8 cellular contexts compared by ENCODE assay signal in the genomic region with DNA sequence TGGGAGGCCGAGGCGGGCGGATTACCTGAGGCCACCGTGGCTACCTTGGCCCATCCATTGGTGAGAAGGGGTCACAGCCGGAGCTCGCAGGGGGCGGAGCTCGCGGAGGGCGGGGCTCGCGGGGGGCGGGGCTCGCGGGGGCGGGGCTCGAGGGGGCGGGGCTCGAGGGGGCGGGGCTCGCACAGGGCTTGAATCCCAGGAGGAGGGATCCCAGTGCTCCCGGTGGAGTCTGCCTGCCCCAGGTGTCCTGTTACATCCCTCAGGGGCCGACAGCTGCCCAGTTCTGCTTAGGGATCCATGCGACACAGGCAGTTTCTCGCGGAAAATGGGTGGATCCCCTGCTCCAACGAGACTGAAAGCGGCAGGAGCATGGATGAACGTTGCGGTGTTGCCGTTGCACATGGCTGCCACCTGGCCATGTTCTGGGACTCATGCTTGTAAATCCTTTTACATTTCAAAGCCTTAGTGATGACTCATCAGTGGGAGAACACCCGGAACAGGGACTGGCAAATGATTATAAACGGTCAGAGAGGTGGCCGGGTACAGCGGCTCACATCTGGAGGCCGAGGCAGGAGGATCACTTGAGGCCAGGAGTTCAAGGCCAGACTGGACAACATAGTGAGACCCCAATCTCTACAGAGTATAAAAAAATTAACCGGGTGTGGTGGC. TPM values are rescaled to one million over a fixed set of nuclear protein-coding genes. Genes with fewer than 3 reads are reported as not detected.
DNase-seq lines count a peak whose midpoint lies in the region; FAIRE-seq and TF ChIP-seq lines count a peak whose summit lies in the region.

No MANE protein-coding gene starts in this region.

- H2AFZ ChIP-seq in OCI-LY7 (ENCODE audit: low read length) (no peak overlapping the region), fibroblast of lung (ENCODE audit: low read length) (peak overlapping the region; percentile 46)

- BruUV-seq in OCI-LY7 (replicated peaks; lab: Mats Ljungman, UMichigan): no TSS peak

- H3K27me3 ChIP-seq in fibroblast of lung (ENCODE audit: control insufficient read depth, insufficient read depth, low read length) (peaks cover 3% of the 10 kb centered on the region), small intestine (ENCODE audit: control insufficient read depth in 2 of 2, insufficient read depth in 2 of 2, low read length in 2 of 2) (no peaks in the 10 kb centered on the region)
- H3K27me3 ChIP-seq in effector memory CD4-positive, alpha-beta T cell (replicated peaks; ENCODE audit: control insufficient read depth, insufficient read depth, low read length, poor library complexity, severe bottlenecking): no peaks in the 10 kb centered on the region

- no peaks in the 10 kb centered on the region for H3K9me2 ChIP-seq in OCI-LY7 (ENCODE audit: insufficient read depth, low read length)

- no peaks in the 10 kb centered on the region for H3K79me2 ChIP-seq in OCI-LY7 (ENCODE audit: insufficient read depth, low read depth, low read length)
- H3K79me2 ChIP-seq in fibroblast of lung (ENCODE audit: control insufficient read depth, insufficient read depth, low read length): no peaks in the 10 kb centered on the region

- H4K20me1 ChIP-seq in OCI-LY7 (ENCODE audit: insufficient read depth, low read length): no peaks in the 10 kb centered on the region
- no peaks in the 10 kb centered on the region for H4K20me1 ChIP-seq in fibroblast of lung (ENCODE audit: control insufficient read depth, extremely low read depth, insufficient read depth, low read length)

- H3K4me2 ChIP-seq in OCI-LY7 (ENCODE audit: low read length): no peak overlapping the region
- H3K4me2 ChIP-seq in fibroblast of lung (ENCODE audit: extremely low read depth, insufficient read depth, low read length): peak overlapping the region; percentile 13

- H3K4me3 ChIP-seq in OCI-LY7 (ENCODE audit: low read depth, low read length, poor library complexity, severe bottlenecking) (no peak overlapping the region), fibroblast of lung (replicated peaks in 1 of 4; ENCODE audit: control extremely low read depth in 1 of 4, insufficient read depth in 1 of 4, low read depth in 3 of 4, low read length in 4 of 4) (no peak overlapping the region), small intestine (ENCODE audit: low read depth in 1 of 2, low read length in 2 of 2) (no peak overlapping the region)
- no peak overlapping the region for H3K4me3 ChIP-seq in effector memory CD4-positive, alpha-beta T cell (ENCODE audit: insufficient read depth, low read depth, low read length, poor library complexity, severe bottlenecking)

- H3K36me3 ChIP-seq in OCI-LY7 (ENCODE audit: insufficient read depth, low read length) (no peaks in the 10 kb centered on the region), fibroblast of lung (ENCODE audit: control insufficient read depth, insufficient read depth, low read length) (no peaks in the 10 kb centered on the region), small intestine (ENCODE audit: control insufficient read depth in 2 of 2, insufficient read depth in 2 of 2, low read length in 2 of 2) (no peaks in the 10 kb centered on the region)
- H3K36me3 ChIP-seq in effector memory CD4-positive, alpha-beta T cell (ENCODE audit: control insufficient read depth, insufficient read depth, low read length): no peaks in the 10 kb centered on the region

- H3K27ac ChIP-seq in OCI-LY7 (ENCODE audit: low read depth, low read length, poor library complexity, severe bottlenecking) (no peak overlapping the region), fibroblast of lung (ENCODE audit: insufficient read depth, low read length) (no peak overlapping the region), small intestine (ENCODE audit: low read depth in 1 of 2, low read length in 1 of 2) (peak overlapping the region in 1 of 2 donors; percentile 7)
- H3K27ac ChIP-seq in effector memory CD4-positive, alpha-beta T cell (ENCODE audit: insufficient read depth, low read length, poor library complexity, severe bottlenecking): no peak overlapping the region

- no peaks in the 10 kb centered on the region for H3K4me1 ChIP-seq in OCI-LY7 (ENCODE audit: insufficient read depth, low read length, poor library complexity, severe bottlenecking)
- peaks cover 3% of the 10 kb centered on the region for H3K4me1 ChIP-seq in fibroblast of lung (ENCODE audit: control insufficient read depth, extremely low read depth, insufficient read depth, low read length)
- H3K4me1 ChIP-seq in small intestine (ENCODE audit: control insufficient read depth in 2 of 2, insufficient read depth in 1 of 2, low read depth in 1 of 2, low read length in 1 of 2): no peaks in the 10 kb centered on the region
- H3K4me1 ChIP-seq in effector memory CD4-positive, alpha-beta T cell (ENCODE audit: control insufficient read depth, insufficient read depth, low read length, poor library complexity, severe bottlenecking): no peaks in the 10 kb centered on the region

- TF ChIP-seq CTCF in AG09319 (IDR thresholded peaks at IDR 0.05; ENCODE audit: low read depth, low read length) (no peak), OCI-LY7 (conservative IDR thresholded peaks at IDR 0.05; ENCODE audit: low read length) (no peak), fibroblast of lung (conservative IDR thresholded peaks at IDR 0.05 in 1 of 2, IDR thresholded peaks at IDR 0.05 in 1 of 2; ENCODE audit: low read depth in 1 of 2, low read length in 2 of 2) (no peak)

- FAIRE-seq in small intestine (lab: Jason Lieb, UNC): no peak

- WGBS in small intestine, 3 donors: 11 to 21% (median 20%) methylated on average over 23 to 37 of the region's 37 CpGs

- peak; percentile 40 for DNase-seq in AG09319 (ENCODE audit: extremely low read depth, low read depth)
- peak; percentile 80 for DNase-seq in HT-29 (ENCODE audit: low spot score)
- peak; percentile 21 for DNase-seq in OCI-LY7 (ENCODE audit: low spot score)
- peak; percentile 71 to 85 for DNase-seq in fibroblast of lung (ENCODE audit: low read depth in 2 of 2)
- peak; percentile 81 for DNase-seq in small intestine
- DNase-seq in RPMI8226: no peak
- DNase-seq in NCI-H1694 treated with DMSO at 0.1 percent for 48 hours (lab: John Stamatoyannopoulos, UW): no peak
- DNase-seq in effector memory CD4-positive, alpha-beta T cell: no peak

- H3K9me3 ChIP-seq in OCI-LY7 (ENCODE audit: low read length) (peaks cover 8% of the 10 kb centered on the region; the same call in 1 of the 2 replicates), fibroblast of lung (ENCODE audit: control insufficient read depth, insufficient read depth, low read depth, low read length) (no peaks in the 10 kb centered on the region), small intestine (ENCODE audit: control insufficient read depth, low read depth) (no peaks in the 10 kb centered on the region)
- H3K9me3 ChIP-seq in effector memory CD4-positive, alpha-beta T cell (ENCODE audit: control insufficient read depth, low read length): no peaks in the 10 kb centered on the region

- POLR2A ChIA-PET in OCI-LY7 (lab: Charles Lee): interaction anchor here (0.6 to 0.7 kb wide), 3 partner anchors 13 to 158 kb away, joined by 3 to 4 read pairs (median 3); no protein-coding TSS in a partner anchor

- no peak overlapping the region for H3K9ac ChIP-seq in fibroblast of lung (ENCODE audit: insufficient read depth, low read length)

- intact Hi-C loops in OCI-LY7 (cut with micrococcal nuclease; ENCODE audit: unreplicated experiment): no loop called here

- CTCF ChIA-PET in OCI-LY7 (lab: Charles Lee; ENCODE audit: unreplicated experiment): no interaction called here

RNA-seq across cellular contexts. Expression of a gene that starts 25.1 kb away (rescaled TPM):
- total RNA-seq in HT-29 (2014; rRNA removed; shearing (Covaris generic)): 0.31 TPM in 1 of 2 replicates, not detected in the other
- total RNA-seq in OCI-LY7 (2014; rRNA removed; shearing (Covaris generic)): 0.44 TPM in 1 of 2 replicates, not detected in the other
- 0.28 TPM in 1 of 2 replicates, not detected in the other for total RNA-seq in OCI-LY7 (2022)
- under 0.01 TPM in 1 of 2 replicates, not detected in the other for total RNA-seq in fibroblast of lung
- not detected in 2 replicates for polyA plus RNA-seq in fibroblast of lung
- polyA plus RNA-seq in fibroblast of lung (2012): 0.09 and 0.20 TPM in 2 replicates
- polyA minus RNA-seq in fibroblast of lung (ENCODE audit: low replicate concordance): not detected in 2 replicates
- under 1 TPM in 1 of 3 donors, not detected in 2; 0.54 TPM for polyA plus RNA-seq in small intestine

RNA-seq across cellular contexts. Expression of a gene that starts 42.2 kb away (rescaled TPM):
- total RNA-seq in HT-29 (2014; rRNA removed; shearing (Covaris generic)): 154 and 163 TPM in 2 replicates
- total RNA-seq in OCI-LY7 (2014; rRNA removed; shearing (Covaris generic)): 55.4 and 60.0 TPM in 2 replicates
- total RNA-seq in OCI-LY7 (2022): 95.3 and 120 TPM in 2 replicates
- total RNA-seq in fibroblast of lung: 23.9 and 27.6 TPM in 2 replicates
- polyA plus RNA-seq in fibroblast of lung: 14.1 and 19.5 TPM in 2 replicates
- polyA plus RNA-seq in fibroblast of lung (2012): 62.4 and 96.2 TPM in 2 replicates
- polyA minus RNA-seq in fibroblast of lung (ENCODE audit: low replicate concordance): 6.5 and 12.5 TPM in 2 replicates
- 100 to 1,000 TPM in 2 of 3 donors, 10 to 100 TPM in 1; 93.2 to 160 (median 107) TPM for polyA plus RNA-seq in small intestine

RNA-seq across cellular contexts. Expression of a gene that starts 56.7 kb away (rescaled TPM):
- 85.0 and 121 TPM in 2 replicates for total RNA-seq in HT-29 (2014; rRNA removed; shearing (Covaris generic))
- total RNA-seq in OCI-LY7 (2014; rRNA removed; shearing (Covaris generic)): 96.9 and 106 TPM in 2 replicates
- total RNA-seq in OCI-LY7 (2022) (185 and 191 TPM in 2 replicates), fibroblast of lung (18.0 and 23.8 TPM in 2 replicates)
- polyA plus RNA-seq in fibroblast of lung (10.7 and 16.0 TPM in 2 replicates), small intestine (10 to 100 TPM; 69.3 to 82.6 (median 73.8) TPM)
- 24.0 and 29.0 TPM in 2 replicates for polyA plus RNA-seq in fibroblast of lung (2012)
- 12.3 and 27.6 TPM in 2 replicates for polyA minus RNA-seq in fibroblast of lung (ENCODE audit: low replicate concordance)

RNA-seq across cellular contexts. Expression of a gene that starts 56.8 kb away (rescaled TPM):
- 276 and 306 TPM in 2 replicates for total RNA-seq in HT-29 (2014; rRNA removed; shearing (Covaris generic))
- total RNA-seq in OCI-LY7 (2014; rRNA removed; shearing (Covaris generic)): 288 and 321 TPM in 2 replicates
- 164 and 170 TPM in 2 replicates for total RNA-seq in OCI-LY7 (2022)
- 43.1 and 61.6 TPM in 2 replicates for total RNA-seq in fibroblast of lung
- 182 and 233 TPM in 2 replicates for polyA plus RNA-seq in fibroblast of lung
- polyA plus RNA-seq in fibroblast of lung (2012): 197 and 217 TPM in 2 replicates
- 8.1 and 34.4 TPM in 2 replicates for polyA minus RNA-seq in fibroblast of lung (ENCODE audit: low replicate concordance)
- 100 to 1,000 TPM; 233 to 471 (median 333) TPM for polyA plus RNA-seq in small intestine

Comparison
In these comparisons a context has a peak if more than half of its experiments do, and no peak if none do; other contexts are left out.
1. DNase-seq: peak in AG09319 (single experiment), HT-29 (single experiment), OCI-LY7 (single experiment), fibroblast of lung (2 of 2) and small intestine (single experiment); none in RPMI8226 (single experiment), NCI-H1694 treated with DMSO at 0.1 percent for 48 hours (single experiment) and effector memory CD4-positive, alpha-beta T cell (0 of 3).